In the genomic region with DNA sequence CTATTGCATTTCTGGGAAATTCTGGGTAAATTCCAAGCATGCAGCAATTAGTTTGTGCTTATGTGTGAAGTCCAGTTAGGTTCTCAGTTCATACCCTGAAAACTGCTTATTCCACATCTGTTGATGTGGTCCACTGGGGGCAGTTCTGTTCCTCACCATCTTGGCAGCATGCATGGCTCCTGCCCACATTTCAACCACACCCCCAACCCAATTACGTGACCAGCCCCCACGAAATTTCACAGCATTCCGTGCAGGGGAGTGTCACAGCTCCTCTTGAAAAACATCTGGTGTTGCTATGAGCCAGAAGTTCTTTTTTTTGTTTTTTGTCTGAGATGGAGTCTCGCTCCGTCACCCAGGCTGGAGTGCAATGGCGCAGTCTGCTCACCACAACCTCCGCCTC, we compare ENCODE assay signal across 18 cellular contexts. TPM values are rescaled to one million over a fixed set of nuclear protein-coding genes. Genes with fewer than 3 reads are reported as not detected.
DNase-seq lines count a peak whose midpoint lies in the region; ATAC-seq and TF ChIP-seq lines count a peak whose summit lies in the region.
"Had no signal": no experiment of that assay in that cellular context is flagged by ENCODE, and none has a peak within 500 bp of the region (broad histone marks: within the 10 kb centered on the region; RNA-seq: fewer than 3 reads in every experiment).

No MANE protein-coding gene starts in this region.

- peak; percentile 49 for DNase-seq in cardiac septum (ENCODE audit: low spot score)
- no peak for DNase-seq in left cardiac atrium
- DNase-seq in endothelial cell (ENCODE audit: low spot score): no peak
- peak; percentile 16 for DNase-seq in fibroblast of villous mesenchyme (ENCODE audit: low read depth)
- no peak for DNase-seq in hippocampal formation (lab: John Stamatoyannopoulos, UW)
- DNase-seq in stimulated activated naive CD4-positive, alpha-beta T cell treated with Interleukin-2 at 50 U/mL for 16 hours (lab: John Stamatoyannopoulos, UW): no peak
- no peak for DNase-seq in SJCRH30
- no peak for DNase-seq in hypothalamus (lab: John Stamatoyannopoulos, UW)
- DNase-seq: AML-193; CD4-positive, alpha-beta memory T cell; DMS153; DMS79 treated with DMSO at 0.1 percent for 48 hours; GF-D8; H9; IMR-90 had no signal

- TF ChIP-seq CTCF in endothelial cell (IDR thresholded peaks at IDR 0.05; ENCODE audit: unreplicated experiment): no peak
- TF ChIP-seq CTCF in fibroblast of villous mesenchyme (IDR thresholded peaks at IDR 0.05; ENCODE audit: insufficient read depth, low read depth, low read length): no peak

- no peaks in the 10 kb centered on the region for H3K4me1 ChIP-seq in SJCRH30
- H3K4me1 ChIP-seq: A549 had no signal

- no peaks in the 10 kb centered on the region for H3K27me3 ChIP-seq in SJCRH30

- H3K36me3 Mint-ChIP-seq in endothelial cell (ENCODE audit: low read depth, unreplicated experiment): peaks cover 63% of the 10 kb centered on the region

- H3K9me3 ChIP-seq in SJCRH30 (replicated peaks): peaks cover 23% of the 10 kb centered on the region

- no peaks in the 10 kb centered on the region for H3K9me3 Mint-ChIP-seq in endothelial cell (ENCODE audit: unreplicated experiment)

- ATAC-seq in left cardiac atrium: no peak
- ATAC-seq: A549 had no signal

- no peak overlapping the region for H3K27ac Mint-ChIP-seq in endothelial cell (ENCODE audit: unreplicated experiment)
- H3K27ac Mint-ChIP-seq: CD4-positive, alpha-beta memory T cell; H9 had no signal

- no peaks in the 10 kb centered on the region for H3K27me3 Mint-ChIP-seq in endothelial cell (ENCODE audit: unreplicated experiment)
- H3K27me3 Mint-ChIP-seq: CD4-positive, alpha-beta memory T cell had no signal

- no peaks in the 10 kb centered on the region for H3K4me1 Mint-ChIP-seq in endothelial cell (ENCODE audit: unreplicated experiment)
- H3K4me1 Mint-ChIP-seq: H9 had no signal

- peaks cover 99% of the 10 kb centered on the region for H3K36me3 ChIP-seq in SJCRH30

- H3K4me3 Mint-ChIP-seq in endothelial cell (ENCODE audit: unreplicated experiment): peak overlapping the region; percentile 57
- H3K4me3 Mint-ChIP-seq: CD4-positive, alpha-beta memory T cell; H9 had no signal

- H3K27ac ChIP-seq in SJCRH30: no peak overlapping the region
- H3K27ac ChIP-seq: 22Rv1, A549, C4-2B had no signal

- intact Hi-C loops in cardiac septum (cut with DNase I) (no loop called here), left cardiac atrium (cut with DNase I) (no loop called here)

- H3K4me3 ChIP-seq in fibroblast of villous mesenchyme (ENCODE audit: low read depth, low read length) (no peak overlapping the region), SJCRH30 (no peak overlapping the region)
- H3K4me3 ChIP-seq: A549 had no signal

RNA-seq across cellular contexts. Expression of a gene that starts 9.1 kb away (rescaled TPM):
- total RNA-seq in cardiac septum: 17.1 TPM
- total RNA-seq in left cardiac atrium: 10 to 100 TPM; 19.9 to 22.8 TPM
- 40.6 TPM for total RNA-seq in endothelial cell (ENCODE audit: unreplicated experiment)
- total RNA-seq in fibroblast of villous mesenchyme: 30.6 and 34.5 TPM in 2 replicates
- total RNA-seq in SJCRH30 (2014; rRNA removed; shearing (Covaris generic)): 45.0 and 47.4 TPM in 2 replicates

RNA-seq across cellular contexts. Expression of a gene that starts 17.3 kb away (rescaled TPM):
- total RNA-seq in cardiac septum (6.2 TPM), left cardiac atrium (1 to 10 TPM; 4.4 to 6.8 TPM), endothelial cell (ENCODE audit: unreplicated experiment) (11.2 TPM), fibroblast of villous mesenchyme (6.4 and 9.5 TPM in 2 replicates)
- total RNA-seq in SJCRH30 (2014; rRNA removed; shearing (Covaris generic)): 12.7 and 13.4 TPM in 2 replicates

RNA-seq across cellular contexts. Expression of a gene that starts 30.7 kb away (rescaled TPM):
- total RNA-seq in cardiac septum: 2.1 TPM
- total RNA-seq in left cardiac atrium: 1 to 10 TPM; 2.0 to 2.1 TPM
- 3.2 TPM for total RNA-seq in endothelial cell (ENCODE audit: unreplicated experiment)
- 2.6 and 3.0 TPM in 2 replicates for total RNA-seq in fibroblast of villous mesenchyme
- 4.7 and 5.0 TPM in 2 replicates for total RNA-seq in SJCRH30 (2014; rRNA removed; shearing (Covaris generic))

RNA-seq across cellular contexts. Expression of a gene that starts 57.2 kb away (rescaled TPM):
- total RNA-seq in cardiac septum (5.2 TPM), left cardiac atrium (10 to 100 TPM; 18.3 to 18.9 TPM), endothelial cell (ENCODE audit: unreplicated experiment) (41.9 TPM), fibroblast of villous mesenchyme (1.3 TPM in 2 replicates)
- 9.7 and 10.2 TPM in 2 replicates for total RNA-seq in SJCRH30 (2014; rRNA removed; shearing (Covaris generic))

Comparison
In these comparisons a context has a peak if more than half of its experiments do, and no peak if none do; other contexts are left out.
1. DNase-seq: peak in cardiac septum (single experiment) and fibroblast of villous mesenchyme (single experiment); none in left cardiac atrium (single experiment), endothelial cell (single experiment), hippocampal formation (0 of 2), stimulated activated naive CD4-positive, alpha-beta T cell treated with Interleukin-2 at 50 U/mL for 16 hours (single experiment), SJCRH30 (0 of 2) and hypothalamus (0 of 51).